ENCODE assay signal across 13 cellular contexts in the genomic region with DNA sequence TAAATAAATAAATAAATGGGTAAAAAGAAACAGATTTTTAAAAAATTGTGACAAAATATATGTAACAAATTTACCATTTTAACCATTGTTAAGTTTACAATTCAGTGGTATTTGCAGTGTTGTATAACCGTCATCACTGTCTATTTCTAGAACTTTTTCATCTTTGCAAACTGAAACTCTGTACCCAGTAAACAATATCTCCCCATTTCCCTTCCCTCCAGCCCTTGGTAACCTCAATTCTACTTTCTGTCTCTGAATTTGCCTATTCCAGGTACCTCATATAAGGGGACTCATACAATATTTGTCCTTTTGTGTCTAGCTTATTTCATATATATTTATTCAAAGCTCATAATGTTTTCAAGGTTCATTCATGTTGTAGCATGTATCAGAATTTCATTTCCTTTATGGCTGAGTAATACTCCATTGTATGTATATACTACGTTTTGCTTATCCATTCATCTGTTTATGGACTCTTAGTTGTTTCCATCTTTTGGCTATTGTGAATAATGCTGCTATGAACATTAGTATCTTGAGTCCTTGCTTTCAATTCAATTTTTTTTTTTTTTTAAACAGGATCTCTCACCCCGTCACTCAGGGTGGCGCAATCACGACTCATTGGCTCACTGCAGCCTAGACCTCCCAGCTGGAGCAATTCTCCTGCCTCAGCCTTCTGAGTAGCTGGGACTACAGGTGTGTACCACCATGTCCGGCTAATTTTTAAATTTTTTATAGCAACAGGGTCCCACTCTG. TPM values are rescaled to one million over a fixed set of nuclear protein-coding genes. Genes with fewer than 3 reads are reported as not detected.
A peak's percentile ranks its signal among the peaks of the same experiment; 100 is the strongest.
DNase-seq lines count a peak whose midpoint lies in the region; ATAC-seq and TF ChIP-seq lines count a peak whose summit lies in the region.
"Had no signal": no experiment of that assay in that cellular context is flagged by ENCODE, and none has a peak within 500 bp of the region (broad histone marks: within the 10 kb centered on the region; RNA-seq: fewer than 3 reads in every experiment).

No MANE protein-coding gene starts in this region.

- H3K36me3 Mint-ChIP-seq in mesothelial cell of epicardium: peaks cover 40% of the 10 kb centered on the region
- H3K36me3 Mint-ChIP-seq in activated T-cell treated with anti-CD3 and anti-CD28 coated beads, Interleukin-2, amount 50 U/mL, for 72 hours (ENCODE audit: insufficient read depth in 2 of 2): peaks cover 7 to 18% of the 10 kb centered on the region in 2 donors

- ATAC-seq in HG02885 (IDR thresholded peaks at IDR 0.05; ENCODE audit: poor library complexity, unreplicated experiment): peak; percentile 47
- ATAC-seq in lower lobe of right lung: no peak
- no peak for ATAC-seq in activated T-cell treated with anti-CD3 and anti-CD28 coated beads, Interleukin-2, amount 50 U/mL, for 72 hours (replicated peaks in 1 of 2)

- DNase-seq in GM04504 (ENCODE audit: low read depth): peak; percentile 53
- DNase-seq in adipocyte (ENCODE audit: low read depth): peak; percentile 70
- no peak for DNase-seq in mesothelial cell of epicardium (ENCODE audit: low spot score in 2 of 2, unreplicated experiment in 2 of 2)
- DNase-seq in lower lobe of right lung: no peak
- no peak for DNase-seq in NCI-H510A treated with DMSO at 0.1 percent for 48 hours (lab: John Stamatoyannopoulos, UW)
- DNase-seq in activated T-cell treated with anti-CD3 and anti-CD28 coated beads, Interleukin-2, amount 50 U/mL, for 72 hours: no peak
- no peak for DNase-seq in GM19240 (ENCODE audit: insufficient read length, low spot score)
- DNase-seq: activated B cell treated with CpG ODN at 0.5 μM for 24 hours; effector CD8-positive, alpha-beta T cell; PC-9 had no signal

- H3K4me3 ChIP-seq in adipocyte (ENCODE audit: low read length): no peak overlapping the region
- H3K4me3 ChIP-seq in lower lobe of right lung: no peak overlapping the region
- H3K4me3 ChIP-seq: PC-9 had no signal

- H3K4me3 Mint-ChIP-seq in mesothelial cell of epicardium: no peak overlapping the region
- H3K4me3 Mint-ChIP-seq in activated T-cell treated with anti-CD3 and anti-CD28 coated beads, Interleukin-2, amount 50 U/mL, for 72 hours: no peak overlapping the region
- H3K4me3 Mint-ChIP-seq: activated B cell treated with CpG ODN at 0.5 μM for 24 hours; activated naive CD4-positive, alpha-beta T cell treated with anti-CD3 and anti-CD28 coated beads, Interleukin-2, amount 50 U/mL, for 24 hours; nephron had no signal

- H3K4me1 Mint-ChIP-seq in mesothelial cell of epicardium: peaks cover 15% of the 10 kb centered on the region
- H3K4me1 Mint-ChIP-seq in activated T-cell treated with anti-CD3 and anti-CD28 coated beads, Interleukin-2, amount 50 U/mL, for 72 hours (ENCODE audit: low read depth): peaks cover 37% of the 10 kb centered on the region
- H3K4me1 Mint-ChIP-seq: nephron had no signal

- H3K9me3 ChIP-seq in adipocyte (ENCODE audit: control insufficient read depth, low read length): no peaks in the 10 kb centered on the region
- no peaks in the 10 kb centered on the region for H3K9me3 ChIP-seq in lower lobe of right lung

- no peaks in the 10 kb centered on the region for H3K27me3 ChIP-seq in adipocyte (replicated peaks; ENCODE audit: control insufficient read depth, insufficient read depth, low read length)
- H3K27me3 ChIP-seq in lower lobe of right lung (ENCODE audit: low read depth): no peaks in the 10 kb centered on the region

- no peaks in the 10 kb centered on the region for H3K27me3 Mint-ChIP-seq in mesothelial cell of epicardium (ENCODE audit: low read depth)
- H3K27me3 Mint-ChIP-seq in activated T-cell treated with anti-CD3 and anti-CD28 coated beads, Interleukin-2, amount 50 U/mL, for 72 hours (ENCODE audit: low read depth): no peaks in the 10 kb centered on the region
- H3K27me3 Mint-ChIP-seq: activated B cell treated with CpG ODN at 0.5 μM for 24 hours; activated naive CD4-positive, alpha-beta T cell treated with anti-CD3 and anti-CD28 coated beads, Interleukin-2, amount 50 U/mL, for 24 hours had no signal

- no peak overlapping the region for H3K27ac ChIP-seq in lower lobe of right lung
- H3K27ac ChIP-seq: PC-9 had no signal

- H3K9ac ChIP-seq in adipocyte (ENCODE audit: low read length): no peak overlapping the region

- H3K27ac Mint-ChIP-seq in mesothelial cell of epicardium: peak overlapping the region; percentile 39
- H3K27ac Mint-ChIP-seq in activated T-cell treated with anti-CD3 and anti-CD28 coated beads, Interleukin-2, amount 50 U/mL, for 72 hours: no peak overlapping the region
- H3K27ac Mint-ChIP-seq: activated B cell treated with CpG ODN at 0.5 μM for 24 hours; activated naive CD4-positive, alpha-beta T cell treated with anti-CD3 and anti-CD28 coated beads, Interleukin-2, amount 50 U/mL, for 24 hours; nephron had no signal

- H3K4me1 ChIP-seq in adipocyte (ENCODE audit: control insufficient read depth, insufficient read depth, low read length) (peaks cover 64% of the 10 kb centered on the region), lower lobe of right lung (peaks cover 32% of the 10 kb centered on the region)

- TF ChIP-seq CTCF in mesothelial cell of epicardium (IDR thresholded peaks at IDR 0.05; ENCODE audit: unreplicated experiment) (no peak), lower lobe of right lung (IDR thresholded peaks at IDR 0.05) (no peak)

- intact Hi-C loops in lower lobe of right lung (cut with DNase I): no loop called here

- peaks cover 4% of the 10 kb centered on the region for H3K9me3 Mint-ChIP-seq in mesothelial cell of epicardium
- peaks cover 0 to 3% of the 10 kb centered on the region in 2 donors for H3K9me3 Mint-ChIP-seq in activated T-cell treated with anti-CD3 and anti-CD28 coated beads, Interleukin-2, amount 50 U/mL, for 72 hours
- H3K9me3 Mint-ChIP-seq: activated B cell treated with CpG ODN at 0.5 μM for 24 hours; activated naive CD4-positive, alpha-beta T cell treated with anti-CD3 and anti-CD28 coated beads, Interleukin-2, amount 50 U/mL, for 24 hours had no signal

- H3K36me3 ChIP-seq in adipocyte (ENCODE audit: control insufficient read depth, insufficient read depth, low read length, severe bottlenecking) (peaks cover 22% of the 10 kb centered on the region), lower lobe of right lung (peaks cover 38% of the 10 kb centered on the region)

RNA-seq across cellular contexts. Expression of a gene that starts 8.9 kb away (rescaled TPM):
- total RNA-seq in mesothelial cell of epicardium: 40.3 to 44.2 TPM (median 43.0 TPM) in 3 replicates
- total RNA-seq in lower lobe of right lung: 28.2 TPM
- total RNA-seq in activated T-cell treated with anti-CD3 and anti-CD28 coated beads, Interleukin-2, amount 50 U/mL, for 72 hours: 10 to 100 TPM; 15.6 to 19.6 TPM

RNA-seq across cellular contexts. Expression of a gene that starts 36.8 kb away (rescaled TPM):
- total RNA-seq in mesothelial cell of epicardium (not detected in 3 replicates), lower lobe of right lung (not detected)
- total RNA-seq in activated T-cell treated with anti-CD3 and anti-CD28 coated beads, Interleukin-2, amount 50 U/mL, for 72 hours: not detected
- total RNA-seq: activated B cell treated with CpG ODN at 0.5 μM for 24 hours, PC-9 had no signal

RNA-seq across cellular contexts. Expression of a gene that starts 47.6 kb away (rescaled TPM):
- total RNA-seq in mesothelial cell of epicardium (81.2 to 85.2 TPM (median 81.3 TPM) in 3 replicates), lower lobe of right lung (72.7 TPM)
- total RNA-seq in activated T-cell treated with anti-CD3 and anti-CD28 coated beads, Interleukin-2, amount 50 U/mL, for 72 hours: 1 to 10 TPM; 5.1 to 6.2 TPM

Comparison
In these comparisons a context has a peak if more than half of its experiments do, and no peak if none do; other contexts are left out.
1. DNase-seq: peak in GM04504 (single experiment) and adipocyte (single experiment); none in mesothelial cell of epicardium (0 of 2), lower lobe of right lung (single experiment), NCI-H510A treated with DMSO at 0.1 percent for 48 hours (single experiment), activated T-cell treated with anti-CD3 and anti-CD28 coated beads, Interleukin-2, amount 50 U/mL, for 72 hours (0 of 2) and GM19240 (single experiment).
2. RNA of a gene that starts 47.6 kb away (total RNA-seq): 81.2 to 85.2 TPM in mesothelial cell of epicardium and 72.7 TPM in lower lobe of right lung (single experiment); 5.1 to 6.2 TPM in activated T-cell treated with anti-CD3 and anti-CD28 coated beads, Interleukin-2, amount 50 U/mL, for 72 hours; every median in the first group is over 10 times any median in the second.